8 cellular contexts compared by ENCODE assay signal in genomic region chr10:59708816-59709471, GRCh38. TPM values are rescaled to one million over a fixed set of nuclear protein-coding genes. Genes with fewer than 3 reads are reported as not detected.
DNase-seq lines count a peak whose midpoint lies in the region; ATAC-seq and TF ChIP-seq lines count a peak whose summit lies in the region.

No MANE protein-coding gene starts in this region.

- CTCF ChIA-PET in OCI-LY7 (lab: Charles Lee; ENCODE audit: unreplicated experiment) = no interaction called here

- no peaks in the 10 kb centered on the region for H3K36me3 ChIP-seq in HUES6 (ENCODE audit: control insufficient read depth, insufficient read depth, low read length)
- H3K36me3 ChIP-seq in skeletal muscle satellite cell (ENCODE audit: insufficient read depth, low read length) = no peaks in the 10 kb centered on the region
- H3K36me3 ChIP-seq in OCI-LY7 (ENCODE audit: insufficient read depth, low read length) = no peaks in the 10 kb centered on the region

- H3K9ac ChIP-seq in HUES6 (ENCODE audit: low read length) (peak overlapping the region; percentile 61), skeletal muscle satellite cell (ENCODE audit: low read depth, low read length) (peak overlapping the region; percentile 62)

- H3K36me3 Mint-ChIP-seq in activated T-helper 2 cell treated with anti-CD3 and anti-CD28 coated beads, Interferon-gamma antibody, Interleukin-2, Interleukin-4, amounts not matched to agents 10 μg/mL and 5 μg/mL and 100 μg/mL, durations not matched to agents 14 hours and 24 hours and 36 hours (ENCODE audit: low read depth) = no peaks in the 10 kb centered on the region

- intact Hi-C loops in activated T-helper 2 cell treated with anti-CD3 and anti-CD28 coated beads, Interferon-gamma antibody, Interleukin-2, Interleukin-4, amounts not matched to agents 10 μg/mL and 5 μg/mL and 100 μg/mL, durations not matched to agents 14 hours and 24 hours and 36 hours (cut with micrococcal nuclease) = loop anchor here (2.0 to 10.0 kb wide), 2 partner anchors 96 to 198 kb away; partner anchors contain the start of gene CCDC6
- intact Hi-C loops in left ventricle myocardium superior (cut with micrococcal nuclease) (no loop called here), OCI-LY7 (cut with micrococcal nuclease; ENCODE audit: unreplicated experiment) (no loop called here)

- H3K4me3 Mint-ChIP-seq in activated T-helper 2 cell treated with anti-CD3 and anti-CD28 coated beads, Interferon-gamma antibody, Interleukin-2, Interleukin-4, amounts not matched to agents 10 μg/mL and 5 μg/mL and 100 μg/mL, durations not matched to agents 14 hours and 24 hours and 36 hours (ENCODE audit: low read depth) = peak overlapping the region; percentile 72

- H3K9me2 ChIP-seq in OCI-LY7 (ENCODE audit: insufficient read depth, low read length) = no peaks in the 10 kb centered on the region

- no peaks in the 10 kb centered on the region for H4K20me1 ChIP-seq in OCI-LY7 (ENCODE audit: insufficient read depth, low read length)

- TF ChIP-seq CTCF in OCI-LY7 (conservative IDR thresholded peaks at IDR 0.05; ENCODE audit: low read length) = no peak

- peak; percentile 30 for DNase-seq in activated CD4-positive, alpha-beta T cell treated with anti-CD3 and anti-CD28 coated beads for 48 hours
- DNase-seq in activated CD4-positive, alpha-beta T cell treated with anti-CD3 and anti-CD28 coated beads, Interleukin-2, amount 50 U/mL, for 4 hours = no peak
- DNase-seq in activated T-helper 2 cell treated with anti-CD3 and anti-CD28 coated beads, Interferon-gamma antibody, Interleukin-2, Interleukin-4, amounts not matched to agents 10 μg/mL and 5 μg/mL and 100 μg/mL, durations not matched to agents 14 hours and 24 hours and 36 hours (ENCODE audit: low spot score) = no peak
- DNase-seq in left ventricle myocardium superior (peak; percentile 54), OCI-LY7 (ENCODE audit: low spot score) (no peak)

- H3K27me3 Mint-ChIP-seq in activated T-helper 2 cell treated with anti-CD3 and anti-CD28 coated beads, Interferon-gamma antibody, Interleukin-2, Interleukin-4, amounts not matched to agents 10 μg/mL and 5 μg/mL and 100 μg/mL, durations not matched to agents 14 hours and 24 hours and 36 hours (ENCODE audit: low read depth) = peaks cover 58% of the 10 kb centered on the region

- peaks cover 3% of the 10 kb centered on the region for H3K4me1 Mint-ChIP-seq in activated T-helper 2 cell treated with anti-CD3 and anti-CD28 coated beads, Interferon-gamma antibody, Interleukin-2, Interleukin-4, amounts not matched to agents 10 μg/mL and 5 μg/mL and 100 μg/mL, durations not matched to agents 14 hours and 24 hours and 36 hours (ENCODE audit: low read depth)

- H3K9me3 ChIP-seq in HUES6 (ENCODE audit: control insufficient read depth, insufficient read depth, low read depth, low read length) = no peaks in the 10 kb centered on the region
- no peaks in the 10 kb centered on the region for H3K9me3 ChIP-seq in skeletal muscle satellite cell (replicated peaks; ENCODE audit: low read length)
- no peaks in the 10 kb centered on the region for H3K9me3 ChIP-seq in OCI-LY7 (ENCODE audit: low read length)

- no TSS peak for BruUV-seq in OCI-LY7 (replicated peaks; lab: Mats Ljungman, UMichigan)

- H3K4me2 ChIP-seq in skeletal muscle satellite cell (ENCODE audit: low read length) = peak overlapping the region; percentile 91
- H3K4me2 ChIP-seq in OCI-LY7 (ENCODE audit: low read length) = no peak overlapping the region

- H3K4me3 ChIP-seq in HUES6 (ENCODE audit: low read depth, low read length) = peak overlapping the region; percentile 76
- peak overlapping the region; percentile 74 for H3K4me3 ChIP-seq in skeletal muscle satellite cell (ENCODE audit: low read length)
- H3K4me3 ChIP-seq in OCI-LY7 (ENCODE audit: low read depth, low read length, poor library complexity, severe bottlenecking) = no peak overlapping the region

- peaks cover 17% of the 10 kb centered on the region; the same call in 1 of the 2 replicates for H3K4me1 ChIP-seq in HUES6 (ENCODE audit: control insufficient read depth, insufficient read depth, low read length)
- peaks cover 9% of the 10 kb centered on the region for H3K4me1 ChIP-seq in skeletal muscle satellite cell (ENCODE audit: control insufficient read depth, insufficient read depth, low read length)
- H3K4me1 ChIP-seq in OCI-LY7 (ENCODE audit: insufficient read depth, low read length, poor library complexity, severe bottlenecking) = no peaks in the 10 kb centered on the region

- POLR2A ChIA-PET in OCI-LY7 (lab: Charles Lee) = no interaction called here

- H3K27me3 ChIP-seq in HUES6 (ENCODE audit: control insufficient read depth, insufficient read depth, low read length) (peaks cover 42% of the 10 kb centered on the region), skeletal muscle satellite cell (ENCODE audit: control insufficient read depth, insufficient read depth, low read length) (peaks cover 55% of the 10 kb centered on the region)

- H3K27ac ChIP-seq in HUES6 (ENCODE audit: low read depth, low read length) (0 out of 2 replicates have a peak overlapping the region, but pooled peaks have one; percentile 30), OCI-LY7 (ENCODE audit: low read depth, low read length, poor library complexity, severe bottlenecking) (no peak overlapping the region)

- H3K9me3 Mint-ChIP-seq in activated T-helper 2 cell treated with anti-CD3 and anti-CD28 coated beads, Interferon-gamma antibody, Interleukin-2, Interleukin-4, amounts not matched to agents 10 μg/mL and 5 μg/mL and 100 μg/mL, durations not matched to agents 14 hours and 24 hours and 36 hours = no peaks in the 10 kb centered on the region

- no peak overlapping the region for H2AFZ ChIP-seq in OCI-LY7 (ENCODE audit: low read length)

- H3K27ac Mint-ChIP-seq in activated T-helper 2 cell treated with anti-CD3 and anti-CD28 coated beads, Interferon-gamma antibody, Interleukin-2, Interleukin-4, amounts not matched to agents 10 μg/mL and 5 μg/mL and 100 μg/mL, durations not matched to agents 14 hours and 24 hours and 36 hours = no peak overlapping the region

- ATAC-seq in left ventricle myocardium superior = peak; percentile 71
- ATAC-seq in GM18861 (IDR thresholded peaks at IDR 0.05; ENCODE audit: unreplicated experiment) = no peak

- no peaks in the 10 kb centered on the region for H3K79me2 ChIP-seq in OCI-LY7 (ENCODE audit: insufficient read depth, low read depth, low read length)

RNA-seq across cellular contexts. Expression of gene SLC16A9, which starts 0.7 kb away (rescaled TPM):
- 1.9 and 2.1 TPM in 2 replicates for total RNA-seq in activated T-helper 2 cell treated with anti-CD3 and anti-CD28 coated beads, Interferon-gamma antibody, Interleukin-2, Interleukin-4, amounts not matched to agents 10 μg/mL and 5 μg/mL and 100 μg/mL, durations not matched to agents 14 hours and 24 hours and 36 hours
- total RNA-seq in left ventricle myocardium superior (0.40 TPM), OCI-LY7 (2022) (not detected in 2 replicates)
- 1.5 and 1.8 TPM in 2 replicates for total RNA-seq in skeletal muscle satellite cell (2012; rRNA removed)
- not detected in 2 replicates for total RNA-seq in OCI-LY7 (2014; rRNA removed; shearing (Covaris generic))

RNA-seq across cellular contexts. Expression of gene MRLN, which starts 44.3 kb away (rescaled TPM):
- total RNA-seq in activated T-helper 2 cell treated with anti-CD3 and anti-CD28 coated beads, Interferon-gamma antibody, Interleukin-2, Interleukin-4, amounts not matched to agents 10 μg/mL and 5 μg/mL and 100 μg/mL, durations not matched to agents 14 hours and 24 hours and 36 hours = not detected in 2 replicates
- total RNA-seq in left ventricle myocardium superior (not detected), OCI-LY7 (2022) (not detected in 2 replicates)
- 2.0 TPM in 1 of 2 replicates, not detected in the other for total RNA-seq in skeletal muscle satellite cell (2012; rRNA removed)
- total RNA-seq in OCI-LY7 (2014; rRNA removed; shearing (Covaris generic)) = not detected in 2 replicates

Comparison
In these comparisons a context has a peak if more than half of its experiments do, and no peak if none do; other contexts are left out.
1. DNase-seq: peak in activated CD4-positive, alpha-beta T cell treated with anti-CD3 and anti-CD28 coated beads for 48 hours (single experiment) and left ventricle myocardium superior (single experiment); none in activated CD4-positive, alpha-beta T cell treated with anti-CD3 and anti-CD28 coated beads, Interleukin-2, amount 50 U/mL, for 4 hours (0 of 2), activated T-helper 2 cell treated with anti-CD3 and anti-CD28 coated beads, Interferon-gamma antibody, Interleukin-2, Interleukin-4, amounts not matched to agents 10 μg/mL and 5 μg/mL and 100 μg/mL, durations not matched to agents 14 hours and 24 hours and 36 hours (single experiment) and OCI-LY7 (single experiment).